In the genomic region with DNA sequence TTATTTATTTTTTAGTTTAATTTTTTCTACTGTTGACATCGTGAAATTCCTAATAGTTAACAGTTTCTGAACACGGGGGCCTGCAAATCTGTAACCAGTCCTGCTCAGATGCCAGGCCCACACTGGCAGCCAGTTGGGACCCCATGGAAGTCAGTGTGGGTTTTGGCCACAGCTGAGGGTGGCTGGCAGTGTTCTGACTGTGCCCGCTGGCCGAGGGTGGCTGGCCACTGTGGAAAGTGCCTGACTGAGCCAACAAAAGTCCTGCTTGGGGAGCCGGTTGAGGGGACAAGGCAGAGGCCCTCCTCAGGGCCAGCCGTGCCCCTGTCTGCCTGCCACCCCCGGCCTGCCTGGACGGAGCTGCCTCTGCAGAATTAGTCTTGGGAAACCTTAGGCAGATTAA, we compare ENCODE assay signal across 18 cellular contexts. TPM values are rescaled to one million over a fixed set of nuclear protein-coding genes. Genes with fewer than 3 reads are reported as not detected.
DNase-seq lines count a peak whose midpoint lies in the region; ATAC-seq, FAIRE-seq and TF ChIP-seq lines count a peak whose summit lies in the region.
"Had no signal": no experiment of that assay in that cellular context is flagged by ENCODE, and none has a peak within 500 bp of the region (broad histone marks: within the 10 kb centered on the region; RNA-seq: fewer than 3 reads in every experiment).

No MANE protein-coding gene starts in this region.

- H3K4me3 ChIP-seq in A549 (no peak overlapping the region), lower lobe of right lung (no peak overlapping the region), skin epidermis (no peak overlapping the region)
- H3K4me3 ChIP-seq: colonic mucosa had no signal

- TF ChIP-seq RAD21 in A549 (conservative IDR thresholded peaks at IDR 0.05 in 1 of 2, IDR thresholded peaks at IDR 0.05 in 1 of 2): no peak

- TF ChIP-seq POLR2A in A549 (IDR thresholded peaks at IDR 0.05; ENCODE audit: low read length): no peak

- no peaks in the 10 kb centered on the region for H3K27me3 ChIP-seq in lower lobe of right lung (ENCODE audit: low read depth)
- H3K27me3 ChIP-seq: colonic mucosa had no signal

- H3K4me2 ChIP-seq in A549: peak overlapping the region; percentile 90

- no peak for FAIRE-seq in A549 (lab: Jason Lieb, UNC)

- CTCF ChIA-PET in A549 (lab: Yijun Ruan, JAX): interaction anchor here (0.9 to 1.4 kb wide), 4 partner anchors 12 to 373 kb away, joined by 3 to 6 read pairs (median 3); no protein-coding TSS in a partner anchor
- CTCF ChIA-PET in RWPE1 (lab: Yijun Ruan, JAX): interaction anchor here (0.6 to 1.4 kb wide), 2 partner anchors 91 to 102 kb away, joined by 3 to 9 read pairs; no protein-coding TSS in a partner anchor

- no peak for ATAC-seq in A549
- no peak for ATAC-seq in lower lobe of right lung
- ATAC-seq in omental fat pad (ENCODE audit: low FRiP score): no peak
- ATAC-seq: activated CD8-positive, alpha-beta memory T cell treated with anti-CD3 and anti-CD28 coated beads, Interleukin-2, amount 10 ng/mL, durations not matched to agents 7 days and 5 days had no signal

- no peaks in the 10 kb centered on the region for H3K36me3 ChIP-seq in lower lobe of right lung
- H3K36me3 ChIP-seq: colonic mucosa had no signal

- DNase-seq in A549 (ENCODE audit: low read depth in 1 of 2, low spot score in 1 of 2) (no peak), RWPE1 (ENCODE audit: low spot score) (no peak), lower lobe of right lung (no peak), HK-2 (ENCODE audit: unreplicated experiment) (no peak), DMS 273 treated with DMSO at 0.1 percent for 48 hours (lab: John Stamatoyannopoulos, UW) (no peak), omental fat pad (ENCODE audit: low spot score) (no peak)
- no peak for DNase-seq in activated CD4-positive, alpha-beta T cell treated with anti-CD3 and anti-CD28 coated beads, Interleukin-2, amount 50 U/mL, for 4 hours
- DNase-seq: activated CD8-positive, alpha-beta memory T cell treated with anti-CD3 and anti-CD28 coated beads, Interleukin-2, amount 10 ng/mL, durations not matched to agents 7 days and 5 days; activated naive CD8-positive, alpha-beta T cell treated with anti-CD3 and anti-CD28 coated beads, Interleukin-2, amount 10 ng/mL, durations not matched to agents 7 days and 5 days; colonic mucosa; hippocampal formation; NCI-H1105 treated with DMSO at 0.1 percent for 48 hours; NCI-H2107; nephron progenitor cell; RPMI8226; stimulated activated CD4-positive, alpha-beta T cell treated with anti-CD3 and anti-CD28 coated beads, Interleukin-12 subunit alpha, Interleukin-12 subunit beta, amount 100 ng/mL, for 4 hours had no signal

- no peak for TF ChIP-seq EP300 in A549 (IDR thresholded peaks at IDR 0.05)

- TF ChIP-seq CTCF in A549 (IDR thresholded peaks at IDR 0.05): no peak
- TF ChIP-seq CTCF in RWPE1 (conservative IDR thresholded peaks at IDR 0.05; ENCODE audit: low read depth): no peak
- TF ChIP-seq CTCF in lower lobe of right lung (IDR thresholded peaks at IDR 0.05): no peak
- TF ChIP-seq CTCF in omental fat pad (IDR thresholded peaks at IDR 0.05): no peak

- intact Hi-C loops in lower lobe of right lung (cut with DNase I): no loop called here

- H3K27ac ChIP-seq in A549 (peak overlapping the region; percentile 97 to 98), RWPE1 (peak overlapping the region; percentile 96), lower lobe of right lung (peak overlapping the region; percentile 80), skin epidermis (peak overlapping the region in 14 of 21 experiments; percentile 7 to 73 (median 51))
- H3K27ac ChIP-seq: colonic mucosa, HL-60 had no signal

- H3K4me1 ChIP-seq in A549 (peaks cover 68% of the 10 kb centered on the region), lower lobe of right lung (peaks cover 44% of the 10 kb centered on the region)

- H3K9me3 ChIP-seq in A549 (no peaks in the 10 kb centered on the region), lower lobe of right lung (no peaks in the 10 kb centered on the region)
- H3K9me3 ChIP-seq: colonic mucosa had no signal

- whole genome bisulfite sequencing in A549 (ENCODE audit: missing lambda C conversion rate): 60% methylated on average over 8 of the region's 8 CpGs

- POLR2A ChIA-PET in A549 (lab: Yijun Ruan, JAX) (interaction anchor here (1.0 to 1.5 kb wide), 2 partner anchors 35 to 59 kb away, joined by 3 to 5 read pairs; no protein-coding TSS in a partner anchor), RWPE1 (lab: Yijun Ruan, JAX; ENCODE audit: low non-redundant PET) (no interaction called here)

TF ChIP-seq in A549, 52 proteins besides CTCF, POLR2A, EP300 and RAD21:
- TF ChIP-seq MAZ (IDR thresholded peaks at IDR 0.05; ENCODE audit: borderline replicate concordance, low read depth, low read length) (no peak), MAFK (IDR thresholded peaks at IDR 0.05; ENCODE audit: partially characterized antibody) (no peak), ZNF302 (CRISPR knock-in tag; IDR thresholded peaks at IDR 0.05) (no peak), SMC3 (IDR thresholded peaks at IDR 0.05) (no peak), JUNB (IDR thresholded peaks at IDR 0.05) (no peak), HOXA7 (CRISPR knock-in tag; IDR thresholded peaks at IDR 0.05) (no peak), KDM5A (IDR thresholded peaks at IDR 0.05) (no peak)
- TF ChIP-seq, protein P1, sequence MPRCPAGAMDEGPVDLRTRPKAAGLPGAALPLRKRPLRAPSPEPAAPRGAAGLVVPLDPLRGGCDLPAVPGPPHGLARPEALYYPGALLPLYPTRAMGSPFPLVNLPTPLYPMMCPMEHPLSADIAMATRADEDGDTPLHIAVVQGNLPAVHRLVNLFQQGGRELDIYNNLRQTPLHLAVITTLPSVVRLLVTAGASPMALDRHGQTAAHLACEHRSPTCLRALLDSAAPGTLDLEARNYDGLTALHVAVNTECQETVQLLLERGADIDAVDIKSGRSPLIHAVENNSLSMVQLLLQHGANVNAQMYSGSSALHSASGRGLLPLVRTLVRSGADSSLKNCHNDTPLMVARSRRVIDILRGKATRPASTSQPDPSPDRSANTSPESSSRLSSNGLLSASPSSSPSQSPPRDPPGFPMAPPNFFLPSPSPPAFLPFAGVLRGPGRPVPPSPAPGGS (IDR thresholded peaks at IDR 0.05): no peak
- TF ChIP-seq, protein P2, sequence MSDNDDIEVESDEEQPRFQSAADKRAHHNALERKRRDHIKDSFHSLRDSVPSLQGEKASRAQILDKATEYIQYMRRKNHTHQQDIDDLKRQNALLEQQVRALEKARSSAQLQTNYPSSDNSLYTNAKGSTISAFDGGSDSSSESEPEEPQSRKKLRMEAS (IDR thresholded peaks at IDR 0.05): no peak
- TF ChIP-seq, protein P3, sequence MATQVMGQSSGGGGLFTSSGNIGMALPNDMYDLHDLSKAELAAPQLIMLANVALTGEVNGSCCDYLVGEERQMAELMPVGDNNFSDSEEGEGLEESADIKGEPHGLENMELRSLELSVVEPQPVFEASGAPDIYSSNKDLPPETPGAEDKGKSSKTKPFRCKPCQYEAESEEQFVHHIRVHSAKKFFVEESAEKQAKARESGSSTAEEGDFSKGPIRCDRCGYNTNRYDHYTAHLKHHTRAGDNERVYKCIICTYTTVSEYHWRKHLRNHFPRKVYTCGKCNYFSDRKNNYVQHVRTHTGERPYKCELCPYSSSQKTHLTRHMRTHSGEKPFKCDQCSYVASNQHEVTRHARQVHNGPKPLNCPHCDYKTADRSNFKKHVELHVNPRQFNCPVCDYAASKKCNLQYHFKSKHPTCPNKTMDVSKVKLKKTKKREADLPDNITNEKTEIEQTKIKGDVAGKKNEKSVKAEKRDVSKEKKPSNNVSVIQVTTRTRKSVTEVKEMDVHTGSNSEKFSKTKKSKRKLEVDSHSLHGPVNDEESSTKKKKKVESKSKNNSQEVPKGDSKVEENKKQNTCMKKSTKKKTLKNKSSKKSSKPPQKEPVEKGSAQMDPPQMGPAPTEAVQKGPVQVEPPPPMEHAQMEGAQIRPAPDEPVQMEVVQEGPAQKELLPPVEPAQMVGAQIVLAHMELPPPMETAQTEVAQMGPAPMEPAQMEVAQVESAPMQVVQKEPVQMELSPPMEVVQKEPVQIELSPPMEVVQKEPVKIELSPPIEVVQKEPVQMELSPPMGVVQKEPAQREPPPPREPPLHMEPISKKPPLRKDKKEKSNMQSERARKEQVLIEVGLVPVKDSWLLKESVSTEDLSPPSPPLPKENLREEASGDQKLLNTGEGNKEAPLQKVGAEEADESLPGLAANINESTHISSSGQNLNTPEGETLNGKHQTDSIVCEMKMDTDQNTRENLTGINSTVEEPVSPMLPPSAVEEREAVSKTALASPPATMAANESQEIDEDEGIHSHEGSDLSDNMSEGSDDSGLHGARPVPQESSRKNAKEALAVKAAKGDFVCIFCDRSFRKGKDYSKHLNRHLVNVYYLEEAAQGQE (IDR thresholded peaks at IDR 0.05): no peak

RNA-seq across cellular contexts. Expression of gene PMEPA1, which starts 4.1 kb away (rescaled TPM):
- polyA plus RNA-seq in A549 (2011; rRNA removed) (131 and 150 TPM in 2 replicates), A549 (2017; fragmentation: RNase III; extraction: RNeasy Plus Mini Kit Qiagen cat#74134 plus additional on column Dnase treatment) (114 to 152 TPM (median 147 TPM) in 3 replicates)
- 145 and 229 TPM in 2 replicates for polyA plus RNA-seq in A549 (2012; cell fraction: cytosol; rRNA removed)
- 263 and 339 TPM in 2 replicates for polyA plus RNA-seq in A549 (2012; cell fraction: nucleus; rRNA removed)
- polyA minus RNA-seq in A549 (2011; rRNA and poly(A)+ RNA removed): 151 and 188 TPM in 2 replicates
- total RNA-seq in lower lobe of right lung (26.9 TPM), omental fat pad (10 to 100 TPM; 10.4 to 42.7 (median 18.9) TPM)
